In the genomic region with DNA sequence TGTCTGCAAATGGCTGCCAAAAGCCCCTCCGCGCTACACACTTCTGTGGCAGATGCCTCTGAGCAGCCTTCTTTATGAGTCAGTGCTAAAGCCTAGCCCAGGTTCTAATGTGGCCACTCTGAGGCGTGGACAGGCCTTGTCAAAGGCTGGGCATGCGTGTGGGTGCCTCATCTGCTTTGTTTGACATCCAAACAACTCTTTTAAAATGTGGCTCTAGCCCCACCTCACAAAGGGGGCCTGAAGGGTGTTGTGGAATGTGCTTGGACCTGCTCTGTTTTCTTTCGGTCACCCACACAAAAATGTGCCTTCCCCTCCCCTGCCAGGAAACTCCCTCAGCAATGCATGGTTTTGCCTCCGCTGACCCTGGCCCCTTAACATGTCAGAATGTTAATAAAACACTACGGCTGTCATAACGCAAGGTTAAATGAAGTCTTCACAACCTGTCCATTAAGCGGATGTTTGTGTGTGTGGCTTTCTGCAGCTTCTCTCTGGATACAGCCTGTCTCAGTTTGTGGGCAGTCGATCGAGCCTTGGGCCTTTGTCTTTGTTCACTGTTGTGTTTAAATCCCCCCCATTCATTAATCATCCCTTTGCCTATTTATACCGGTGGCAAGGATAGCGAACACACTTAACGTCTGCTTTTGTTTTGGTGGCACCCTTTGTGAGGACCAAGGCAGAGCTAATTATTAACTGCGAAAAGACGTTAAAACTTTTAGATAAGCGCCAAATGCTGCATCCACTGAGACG, we compare ENCODE assay signal across 1 cellular context.
A peak's percentile ranks its signal among the peaks of the same experiment; 100 is the strongest.
TF ChIP-seq lines count a peak whose summit lies in the region.

No MANE protein-coding gene starts in this region.

TF ChIP-seq in HepG2, 621 proteins besides CTCF, POLR2A, EP300 and RAD21 (continued from another document and continues in another):
- TF ChIP-seq MZF1 (CRISPR knock-in tag; IDR thresholded peaks at IDR 0.05; ENCODE audit: borderline replicate concordance) (no peak), ELF4 (CRISPR knock-in tag; IDR thresholded peaks at IDR 0.05; ENCODE audit: borderline replicate concordance) (no peak), KLF12 (CRISPR knock-in tag; IDR thresholded peaks at IDR 0.05; ENCODE audit: borderline replicate concordance) (peak; percentile 81; the same call in 1 of the 2 replicates), KLF15 (CRISPR knock-in tag; IDR thresholded peaks at IDR 0.05; ENCODE audit: borderline replicate concordance) (no peak), GATAD2A (CRISPR knock-in tag; IDR thresholded peaks at IDR 0.05) (peak; percentile 80), FOXK2 (IDR thresholded peaks at IDR 0.05) (peak; percentile 44; the same call in 1 of the 2 replicates), ZNF44 (CRISPR knock-in tag; IDR thresholded peaks at IDR 0.05) (no peak), HDAC2 (CRISPR knock-in tag; IDR thresholded peaks at IDR 0.05) (peak; percentile 82), ZNF207 (IDR thresholded peaks at IDR 0.05; ENCODE audit: borderline replicate concordance) (no peak), BRD4 (CRISPR knock-in tag; IDR thresholded peaks at IDR 0.05) (no peak; the same call in 1 of the 2 replicates), NFYC (CRISPR knock-in tag; IDR thresholded peaks at IDR 0.05) (peak; percentile 23; the same call in 1 of the 2 replicates), RELA (CRISPR knock-in tag; IDR thresholded peaks at IDR 0.05) (no peak; the same call in 1 of the 2 replicates), ZNF792 (CRISPR knock-in tag; IDR thresholded peaks at IDR 0.05) (0 out of 2 replicates have a peak, but pooled peaks have one; percentile 24), IRX3 (CRISPR knock-in tag; IDR thresholded peaks at IDR 0.05; ENCODE audit: borderline replicate concordance, low read depth) (no peak), ZNF7 (CRISPR knock-in tag; IDR thresholded peaks at IDR 0.05) (no peak), JUNB (CRISPR knock-in tag; IDR thresholded peaks at IDR 0.05; ENCODE audit: borderline replicate concordance) (no peak), CREM (IDR thresholded peaks at IDR 0.05) (peak; percentile 74), CREM (CRISPR knock-in tag; IDR thresholded peaks at IDR 0.05) (no peak), NR2F6 (IDR thresholded peaks at IDR 0.05) (peak; percentile 87), NR2F6 (CRISPR knock-in tag; IDR thresholded peaks at IDR 0.05) (peak; percentile 92), KLF13 (CRISPR knock-in tag; IDR thresholded peaks at IDR 0.05) (no peak), MAFK (conservative IDR thresholded peaks at IDR 0.05 in 1 of 2, IDR thresholded peaks at IDR 0.05 in 1 of 2; ENCODE audit: low read length in 2 of 2) (peak in 1 of 2 experiments; percentile 1; a peak in 1 of 4 replicates), ZNF546 (CRISPR knock-in tag; conservative IDR thresholded peaks at IDR 0.05) (no peak), TMF1 (CRISPR knock-in tag; IDR thresholded peaks at IDR 0.05; ENCODE audit: low read depth) (0 out of 2 replicates have a peak, but pooled peaks have one; percentile 38), MIER3 (CRISPR knock-in tag; IDR thresholded peaks at IDR 0.05; ENCODE audit: borderline replicate concordance) (peak; percentile 81), NRL (CRISPR knock-in tag; IDR thresholded peaks at IDR 0.05; ENCODE audit: borderline replicate concordance) (no peak), HIVEP1 (CRISPR knock-in tag; IDR thresholded peaks at IDR 0.05) (peak; percentile 64; the same call in 1 of the 2 replicates), ZNF670 (CRISPR knock-in tag; IDR thresholded peaks at IDR 0.05; ENCODE audit: borderline replicate concordance) (no peak; the same call in 1 of the 2 replicates), JUND (CRISPR knock-in tag; IDR thresholded peaks at IDR 0.05) (peak; percentile 21; the same call in 1 of the 2 replicates), NFYB (CRISPR knock-in tag; IDR thresholded peaks at IDR 0.05) (no peak), BHLHE40 (IDR thresholded peaks at IDR 0.05; ENCODE audit: low read length) (peak; percentile 28; the same call in 1 of the 2 replicates), ZNF292 (CRISPR knock-in tag; IDR thresholded peaks at IDR 0.05; ENCODE audit: borderline replicate concordance, low read depth) (peak; percentile 90; the same call in 1 of the 2 replicates), ZNF264 (CRISPR knock-in tag; IDR thresholded peaks at IDR 0.05) (peak; percentile 80; the same call in 1 of the 2 replicates), ZNF589 (CRISPR knock-in tag; conservative IDR thresholded peaks at IDR 0.05) (no peak)
- TF ChIP-seq, protein P1, sequence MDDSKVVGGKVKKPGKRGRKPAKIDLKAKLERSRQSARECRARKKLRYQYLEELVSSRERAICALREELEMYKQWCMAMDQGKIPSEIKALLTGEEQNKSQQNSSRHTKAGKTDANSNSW (CRISPR knock-in tag; IDR thresholded peaks at IDR 0.05; ENCODE audit: borderline replicate concordance) = no peak
- TF ChIP-seq, protein P2, sequence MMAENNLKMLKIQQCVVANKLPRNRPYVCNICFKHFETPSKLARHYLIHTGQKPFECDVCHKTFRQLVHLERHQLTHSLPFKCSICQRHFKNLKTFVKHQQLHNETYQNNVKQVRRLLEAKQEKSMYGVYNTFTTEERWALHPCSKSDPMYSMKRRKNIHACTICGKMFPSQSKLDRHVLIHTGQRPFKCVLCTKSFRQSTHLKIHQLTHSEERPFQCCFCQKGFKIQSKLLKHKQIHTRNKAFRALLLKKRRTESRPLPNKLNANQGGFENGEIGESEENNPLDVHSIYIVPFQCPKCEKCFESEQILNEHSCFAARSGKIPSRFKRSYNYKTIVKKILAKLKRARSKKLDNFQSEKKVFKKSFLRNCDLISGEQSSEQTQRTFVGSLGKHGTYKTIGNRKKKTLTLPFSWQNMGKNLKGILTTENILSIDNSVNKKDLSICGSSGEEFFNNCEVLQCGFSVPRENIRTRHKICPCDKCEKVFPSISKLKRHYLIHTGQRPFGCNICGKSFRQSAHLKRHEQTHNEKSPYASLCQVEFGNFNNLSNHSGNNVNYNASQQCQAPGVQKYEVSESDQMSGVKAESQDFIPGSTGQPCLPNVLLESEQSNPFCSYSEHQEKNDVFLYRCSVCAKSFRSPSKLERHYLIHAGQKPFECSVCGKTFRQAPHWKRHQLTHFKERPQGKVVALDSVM (CRISPR knock-in tag; IDR thresholded peaks at IDR 0.05) = 0 out of 2 replicates have a peak, but pooled peaks have one; percentile 6
- TF ChIP-seq, protein P3, sequence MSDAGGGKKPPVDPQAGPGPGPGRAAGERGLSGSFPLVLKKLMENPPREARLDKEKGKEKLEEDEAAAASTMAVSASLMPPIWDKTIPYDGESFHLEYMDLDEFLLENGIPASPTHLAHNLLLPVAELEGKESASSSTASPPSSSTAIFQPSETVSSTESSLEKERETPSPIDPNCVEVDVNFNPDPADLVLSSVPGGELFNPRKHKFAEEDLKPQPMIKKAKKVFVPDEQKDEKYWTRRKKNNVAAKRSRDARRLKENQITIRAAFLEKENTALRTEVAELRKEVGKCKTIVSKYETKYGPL (CRISPR knock-in tag; IDR thresholded peaks at IDR 0.05) = peak; percentile 29; the same call in 1 of the 2 replicates
- TF ChIP-seq, protein P4, sequence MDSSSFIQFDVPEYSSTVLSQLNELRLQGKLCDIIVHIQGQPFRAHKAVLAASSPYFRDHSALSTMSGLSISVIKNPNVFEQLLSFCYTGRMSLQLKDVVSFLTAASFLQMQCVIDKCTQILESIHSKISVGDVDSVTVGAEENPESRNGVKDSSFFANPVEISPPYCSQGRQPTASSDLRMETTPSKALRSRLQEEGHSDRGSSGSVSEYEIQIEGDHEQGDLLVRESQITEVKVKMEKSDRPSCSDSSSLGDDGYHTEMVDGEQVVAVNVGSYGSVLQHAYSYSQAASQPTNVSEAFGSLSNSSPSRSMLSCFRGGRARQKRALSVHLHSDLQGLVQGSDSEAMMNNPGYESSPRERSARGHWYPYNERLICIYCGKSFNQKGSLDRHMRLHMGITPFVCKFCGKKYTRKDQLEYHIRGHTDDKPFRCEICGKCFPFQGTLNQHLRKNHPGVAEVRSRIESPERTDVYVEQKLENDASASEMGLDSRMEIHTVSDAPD (CRISPR knock-in tag; IDR thresholded peaks at IDR 0.05) = peak; percentile 58; the same call in 1 of the 2 replicates
- TF ChIP-seq, protein P5, sequence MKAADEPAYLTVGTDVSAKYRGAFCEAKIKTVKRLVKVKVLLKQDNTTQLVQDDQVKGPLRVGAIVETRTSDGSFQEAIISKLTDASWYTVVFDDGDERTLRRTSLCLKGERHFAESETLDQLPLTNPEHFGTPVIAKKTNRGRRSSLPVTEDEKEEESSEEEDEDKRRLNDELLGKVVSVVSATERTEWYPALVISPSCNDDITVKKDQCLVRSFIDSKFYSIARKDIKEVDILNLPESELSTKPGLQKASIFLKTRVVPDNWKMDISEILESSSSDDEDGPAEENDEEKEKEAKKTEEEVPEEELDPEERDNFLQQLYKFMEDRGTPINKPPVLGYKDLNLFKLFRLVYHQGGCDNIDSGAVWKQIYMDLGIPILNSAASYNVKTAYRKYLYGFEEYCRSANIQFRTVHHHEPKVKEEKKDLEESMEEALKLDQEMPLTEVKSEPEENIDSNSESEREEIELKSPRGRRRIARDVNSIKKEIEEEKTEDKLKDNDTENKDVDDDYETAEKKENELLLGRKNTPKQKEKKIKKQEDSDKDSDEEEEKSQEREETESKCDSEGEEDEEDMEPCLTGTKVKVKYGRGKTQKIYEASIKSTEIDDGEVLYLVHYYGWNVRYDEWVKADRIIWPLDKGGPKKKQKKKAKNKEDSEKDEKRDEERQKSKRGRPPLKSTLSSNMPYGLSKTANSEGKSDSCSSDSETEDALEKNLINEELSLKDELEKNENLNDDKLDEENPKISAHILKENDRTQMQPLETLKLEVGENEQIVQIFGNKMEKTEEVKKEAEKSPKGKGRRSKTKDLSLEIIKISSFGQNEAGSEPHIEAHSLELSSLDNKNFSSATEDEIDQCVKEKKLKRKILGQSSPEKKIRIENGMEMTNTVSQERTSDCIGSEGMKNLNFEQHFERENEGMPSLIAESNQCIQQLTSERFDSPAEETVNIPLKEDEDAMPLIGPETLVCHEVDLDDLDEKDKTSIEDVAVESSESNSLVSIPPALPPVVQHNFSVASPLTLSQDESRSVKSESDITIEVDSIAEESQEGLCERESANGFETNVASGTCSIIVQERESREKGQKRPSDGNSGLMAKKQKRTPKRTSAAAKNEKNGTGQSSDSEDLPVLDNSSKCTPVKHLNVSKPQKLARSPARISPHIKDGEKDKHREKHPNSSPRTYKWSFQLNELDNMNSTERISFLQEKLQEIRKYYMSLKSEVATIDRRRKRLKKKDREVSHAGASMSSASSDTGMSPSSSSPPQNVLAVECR (CRISPR knock-in tag; IDR thresholded peaks at IDR 0.05; ENCODE audit: borderline replicate concordance) = peak; percentile 60
- TF ChIP-seq, protein P6, sequence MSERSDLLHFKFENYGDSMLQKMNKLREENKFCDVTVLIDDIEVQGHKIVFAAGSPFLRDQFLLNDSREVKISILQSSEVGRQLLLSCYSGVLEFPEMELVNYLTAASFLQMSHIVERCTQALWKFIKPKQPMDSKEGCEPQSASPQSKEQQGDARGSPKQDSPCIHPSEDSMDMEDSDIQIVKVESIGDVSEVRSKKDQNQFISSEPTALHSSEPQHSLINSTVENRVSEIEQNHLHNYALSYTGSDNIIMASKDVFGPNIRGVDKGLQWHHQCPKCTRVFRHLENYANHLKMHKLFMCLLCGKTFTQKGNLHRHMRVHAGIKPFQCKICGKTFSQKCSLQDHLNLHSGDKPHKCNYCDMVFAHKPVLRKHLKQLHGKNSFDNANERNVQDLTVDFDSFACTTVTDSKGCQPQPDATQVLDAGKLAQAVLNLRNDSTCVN (CRISPR knock-in tag; IDR thresholded peaks at IDR 0.05; ENCODE audit: borderline replicate concordance) = no peak; the same call in 1 of the 2 replicates
- TF ChIP-seq, protein P7, sequence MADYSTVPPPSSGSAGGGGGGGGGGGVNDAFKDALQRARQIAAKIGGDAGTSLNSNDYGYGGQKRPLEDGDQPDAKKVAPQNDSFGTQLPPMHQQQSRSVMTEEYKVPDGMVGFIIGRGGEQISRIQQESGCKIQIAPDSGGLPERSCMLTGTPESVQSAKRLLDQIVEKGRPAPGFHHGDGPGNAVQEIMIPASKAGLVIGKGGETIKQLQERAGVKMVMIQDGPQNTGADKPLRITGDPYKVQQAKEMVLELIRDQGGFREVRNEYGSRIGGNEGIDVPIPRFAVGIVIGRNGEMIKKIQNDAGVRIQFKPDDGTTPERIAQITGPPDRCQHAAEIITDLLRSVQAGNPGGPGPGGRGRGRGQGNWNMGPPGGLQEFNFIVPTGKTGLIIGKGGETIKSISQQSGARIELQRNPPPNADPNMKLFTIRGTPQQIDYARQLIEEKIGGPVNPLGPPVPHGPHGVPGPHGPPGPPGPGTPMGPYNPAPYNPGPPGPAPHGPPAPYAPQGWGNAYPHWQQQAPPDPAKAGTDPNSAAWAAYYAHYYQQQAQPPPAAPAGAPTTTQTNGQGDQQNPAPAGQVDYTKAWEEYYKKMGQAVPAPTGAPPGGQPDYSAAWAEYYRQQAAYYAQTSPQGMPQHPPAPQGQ (CRISPR knock-in tag; IDR thresholded peaks at IDR 0.05; ENCODE audit: borderline replicate concordance) = no peak
- TF ChIP-seq, protein P8, sequence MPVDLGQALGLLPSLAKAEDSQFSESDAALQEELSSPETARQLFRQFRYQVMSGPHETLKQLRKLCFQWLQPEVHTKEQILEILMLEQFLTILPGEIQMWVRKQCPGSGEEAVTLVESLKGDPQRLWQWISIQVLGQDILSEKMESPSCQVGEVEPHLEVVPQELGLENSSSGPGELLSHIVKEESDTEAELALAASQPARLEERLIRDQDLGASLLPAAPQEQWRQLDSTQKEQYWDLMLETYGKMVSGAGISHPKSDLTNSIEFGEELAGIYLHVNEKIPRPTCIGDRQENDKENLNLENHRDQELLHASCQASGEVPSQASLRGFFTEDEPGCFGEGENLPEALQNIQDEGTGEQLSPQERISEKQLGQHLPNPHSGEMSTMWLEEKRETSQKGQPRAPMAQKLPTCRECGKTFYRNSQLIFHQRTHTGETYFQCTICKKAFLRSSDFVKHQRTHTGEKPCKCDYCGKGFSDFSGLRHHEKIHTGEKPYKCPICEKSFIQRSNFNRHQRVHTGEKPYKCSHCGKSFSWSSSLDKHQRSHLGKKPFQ (CRISPR knock-in tag; IDR thresholded peaks at IDR 0.05; ENCODE audit: insufficient replicate concordance) = no peak
- TF ChIP-seq, protein P9, sequence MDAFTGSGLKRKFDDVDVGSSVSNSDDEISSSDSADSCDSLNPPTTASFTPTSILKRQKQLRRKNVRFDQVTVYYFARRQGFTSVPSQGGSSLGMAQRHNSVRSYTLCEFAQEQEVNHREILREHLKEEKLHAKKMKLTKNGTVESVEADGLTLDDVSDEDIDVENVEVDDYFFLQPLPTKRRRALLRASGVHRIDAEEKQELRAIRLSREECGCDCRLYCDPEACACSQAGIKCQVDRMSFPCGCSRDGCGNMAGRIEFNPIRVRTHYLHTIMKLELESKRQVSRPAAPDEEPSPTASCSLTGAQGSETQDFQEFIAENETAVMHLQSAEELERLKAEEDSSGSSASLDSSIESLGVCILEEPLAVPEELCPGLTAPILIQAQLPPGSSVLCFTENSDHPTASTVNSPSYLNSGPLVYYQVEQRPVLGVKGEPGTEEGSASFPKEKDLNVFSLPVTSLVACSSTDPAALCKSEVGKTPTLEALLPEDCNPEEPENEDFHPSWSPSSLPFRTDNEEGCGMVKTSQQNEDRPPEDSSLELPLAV (CRISPR knock-in tag; conservative IDR thresholded peaks at IDR 0.05; ENCODE audit: low read depth) = no peak
- TF ChIP-seq, protein P10, sequence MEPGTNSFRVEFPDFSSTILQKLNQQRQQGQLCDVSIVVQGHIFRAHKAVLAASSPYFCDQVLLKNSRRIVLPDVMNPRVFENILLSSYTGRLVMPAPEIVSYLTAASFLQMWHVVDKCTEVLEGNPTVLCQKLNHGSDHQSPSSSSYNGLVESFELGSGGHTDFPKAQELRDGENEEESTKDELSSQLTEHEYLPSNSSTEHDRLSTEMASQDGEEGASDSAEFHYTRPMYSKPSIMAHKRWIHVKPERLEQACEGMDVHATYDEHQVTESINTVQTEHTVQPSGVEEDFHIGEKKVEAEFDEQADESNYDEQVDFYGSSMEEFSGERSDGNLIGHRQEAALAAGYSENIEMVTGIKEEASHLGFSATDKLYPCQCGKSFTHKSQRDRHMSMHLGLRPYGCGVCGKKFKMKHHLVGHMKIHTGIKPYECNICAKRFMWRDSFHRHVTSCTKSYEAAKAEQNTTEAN (CRISPR knock-in tag; conservative IDR thresholded peaks at IDR 0.05) = peak; percentile 66; the same call in 1 of the 2 replicates
